ENCODE assay signal across 1 cellular context in the genomic region with DNA sequence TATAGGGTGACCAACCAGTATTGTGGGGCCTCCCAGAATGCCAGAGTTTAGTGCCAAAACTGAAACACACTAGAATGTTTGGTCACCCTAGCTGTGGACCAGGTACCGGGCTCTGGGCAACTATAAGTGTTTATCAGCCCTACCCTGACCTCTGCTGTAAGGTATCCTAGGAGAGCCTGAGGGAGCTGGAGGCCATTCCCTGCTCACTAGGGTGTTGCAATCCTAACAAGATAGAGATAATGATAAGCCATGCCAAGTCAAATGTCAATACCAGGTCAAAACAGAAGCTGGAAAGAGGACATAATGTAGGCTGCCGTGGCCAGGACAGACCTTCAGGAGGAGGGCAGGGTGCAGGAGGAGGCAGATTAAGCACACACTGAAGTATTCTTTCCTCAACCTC.
TF ChIP-seq lines count a peak whose summit lies in the region.

No MANE protein-coding gene starts in this region.

TF ChIP-seq in HepG2, 621 proteins besides CTCF, POLR2A, EP300 and RAD21 (continued from another document):
- TF ChIP-seq, protein P1, sequence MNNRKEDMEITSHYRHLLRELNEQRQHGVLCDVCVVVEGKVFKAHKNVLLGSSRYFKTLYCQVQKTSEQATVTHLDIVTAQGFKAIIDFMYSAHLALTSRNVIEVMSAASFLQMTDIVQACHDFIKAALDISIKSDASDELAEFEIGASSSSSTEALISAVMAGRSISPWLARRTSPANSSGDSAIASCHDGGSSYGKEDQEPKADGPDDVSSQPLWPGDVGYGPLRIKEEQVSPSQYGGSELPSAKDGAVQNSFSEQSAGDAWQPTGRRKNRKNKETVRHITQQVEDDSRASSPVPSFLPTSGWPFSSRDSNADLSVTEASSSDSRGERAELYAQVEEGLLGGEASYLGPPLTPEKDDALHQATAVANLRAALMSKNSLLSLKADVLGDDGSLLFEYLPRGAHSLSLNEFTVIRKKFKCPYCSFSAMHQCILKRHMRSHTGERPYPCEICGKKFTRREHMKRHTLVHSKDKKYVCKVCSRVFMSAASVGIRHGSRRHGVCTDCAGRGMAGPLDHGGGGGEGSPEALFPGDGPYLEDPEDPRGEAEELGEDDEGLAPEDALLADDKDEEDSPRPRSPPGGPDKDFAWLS (CRISPR knock-in tag; IDR thresholded peaks at IDR 0.05; ENCODE audit: borderline replicate concordance), result no peak
